In the genomic region with DNA sequence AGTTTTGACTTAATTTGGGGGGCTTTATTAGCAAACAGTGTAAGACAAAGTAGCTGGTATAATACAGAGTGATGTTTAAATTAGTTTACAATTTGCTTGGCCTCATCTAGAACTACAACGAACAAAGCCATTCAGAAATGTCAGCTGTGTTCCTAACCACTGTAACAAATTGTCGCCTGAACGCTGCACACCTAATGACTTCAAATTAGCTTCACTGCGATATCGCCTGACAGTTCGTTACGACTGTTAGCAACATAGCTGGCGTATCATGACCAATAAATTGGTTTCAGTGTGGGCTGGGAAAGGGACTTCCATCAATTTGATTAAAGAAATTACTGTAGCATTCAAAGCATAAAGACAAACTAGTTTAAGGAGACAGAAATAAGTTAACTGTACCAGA, we compare ENCODE assay signal across 8 cellular contexts.
"Had no signal": no experiment of that assay in that cellular context is flagged by ENCODE, and none has a peak within 500 bp of the region (broad histone marks: within the 10 kb centered on the region; RNA-seq: fewer than 3 reads in every experiment).

No MANE protein-coding gene starts in this region.

- FAIRE-seq: G401.6, GM12878, GM12891, GM12892, GM18507, GM19239 had no signal

- DNase-seq: GDM1, GF-D8 had no signal

- ATAC-seq: GM12878 had no signal

- H3K4me3 ChIP-seq: GM12878 had no signal
